14 cellular contexts compared by ENCODE assay signal in genomic region chr19:35987571-35987896, GRCh38. TPM values are rescaled to one million over a fixed set of nuclear protein-coding genes. Genes with fewer than 3 reads are reported as not detected.
DNase-seq lines count a peak whose midpoint lies in the region; ATAC-seq and TF ChIP-seq lines count a peak whose summit lies in the region.
"Had no signal": no experiment of that assay in that cellular context is flagged by ENCODE, and none has a peak within 500 bp of the region (broad histone marks: within the 10 kb centered on the region; RNA-seq: fewer than 3 reads in every experiment).

No MANE protein-coding gene starts in this region.

- no peak for TF ChIP-seq POLR2A in suprapubic skin (IDR thresholded peaks at IDR 0.05)

- H3K4me3 ChIP-seq in left ventricle myocardium inferior (peak overlapping the region; percentile 52), SK-N-MC (peak overlapping the region; percentile 68), iPS-20b (ENCODE audit: low read length) (peak overlapping the region; percentile 53; the same call in 1 of the 2 replicates), suprapubic skin (peak overlapping the region; percentile 43)
- H3K4me3 ChIP-seq: mucosa of descending colon had no signal

- no peaks in the 10 kb centered on the region for H3K9me3 ChIP-seq in left ventricle myocardium inferior (replicated peaks)
- H3K9me3 ChIP-seq in SK-N-MC (ENCODE audit: low read depth, low read length) = no peaks in the 10 kb centered on the region
- no peaks in the 10 kb centered on the region for H3K9me3 ChIP-seq in iPS-20b (ENCODE audit: insufficient read depth, low read depth, low read length)
- no peaks in the 10 kb centered on the region for H3K9me3 ChIP-seq in suprapubic skin
- H3K9me3 ChIP-seq: ascending aorta, mucosa of descending colon, upper lobe of right lung had no signal

- TF ChIP-seq CTCF in left ventricle myocardium inferior (IDR thresholded peaks at IDR 0.05; ENCODE audit: borderline replicate concordance) (no peak), suprapubic skin (IDR thresholded peaks at IDR 0.05) (no peak)

- H3K36me3 ChIP-seq in left ventricle myocardium inferior (no peaks in the 10 kb centered on the region), SK-N-MC (ENCODE audit: insufficient read depth, low read length) (no peaks in the 10 kb centered on the region), iPS-20b (ENCODE audit: insufficient read depth, low read depth, low read length) (no peaks in the 10 kb centered on the region), suprapubic skin (no peaks in the 10 kb centered on the region)
- H3K36me3 ChIP-seq: ascending aorta, upper lobe of right lung had no signal

- ATAC-seq in Right ventricle myocardium inferior (no peak), GM21717 (IDR thresholded peaks at IDR 0.05; ENCODE audit: unreplicated experiment) (no peak)

- H3K27me3 ChIP-seq in left ventricle myocardium inferior (ENCODE audit: low read depth) = peaks cover 62% of the 10 kb centered on the region
- H3K27me3 ChIP-seq in iPS-20b (ENCODE audit: insufficient read depth, low read length) = peaks cover 54% of the 10 kb centered on the region
- peaks cover 51% of the 10 kb centered on the region for H3K27me3 ChIP-seq in suprapubic skin
- H3K27me3 ChIP-seq: ascending aorta had no signal

- H3K4me1 ChIP-seq in left ventricle myocardium inferior (peaks cover 11% of the 10 kb centered on the region), iPS-20b (ENCODE audit: insufficient read depth, low read length) (no peaks in the 10 kb centered on the region), suprapubic skin (peaks cover 9% of the 10 kb centered on the region)
- H3K4me1 ChIP-seq: upper lobe of right lung had no signal

- no peak for DNase-seq in left ventricle myocardium inferior
- DNase-seq in Right ventricle myocardium inferior (ENCODE audit: missing footprints) = no peak
- DNase-seq in SK-N-MC (ENCODE audit: low read depth, low spot score) = no peak
- DNase-seq in suprapubic skin (ENCODE audit: low spot score in 2 of 2) = no peak
- no peak for DNase-seq in foreskin melanocyte
- DNase-seq in cerebellar cortex (ENCODE audit: low spot score) = no peak
- DNase-seq: activated T-cell treated with anti-CD3 and anti-CD28 coated beads for 4 hours, NCI-H2107, upper lobe of right lung had no signal

- intact Hi-C loops in left ventricle myocardium inferior (cut with micrococcal nuclease) = no loop called here
- intact Hi-C loops in Right ventricle myocardium inferior (cut with DNase I) = no loop called here

- TF ChIP-seq EP300 in suprapubic skin (IDR thresholded peaks at IDR 0.05) = no peak

- H3K27ac ChIP-seq in left ventricle myocardium inferior (replicated peaks) (no peak overlapping the region), SK-N-MC (no peak overlapping the region), iPS-20b (ENCODE audit: low read length) (no peak overlapping the region), suprapubic skin (no peak overlapping the region)
- H3K27ac ChIP-seq: ascending aorta, upper lobe of right lung had no signal

- 36% methylated on average over 8 of the region's 8 CpGs for WGBS in suprapubic skin

- H3K9ac ChIP-seq in SK-N-MC (ENCODE audit: insufficient read length) = no peak overlapping the region
- no peak overlapping the region for H3K9ac ChIP-seq in iPS-20b (ENCODE audit: low read depth, low read length)

RNA-seq across cellular contexts. Expression of gene SDHAF1, which starts 7.5 kb away (rescaled TPM):
- 10.3 TPM for total RNA-seq in left ventricle myocardium inferior
- total RNA-seq in Right ventricle myocardium inferior = 9.7 TPM
- total RNA-seq in suprapubic skin = 10 to 100 TPM; 21.6 to 29.6 (median 27.5) TPM

RNA-seq across cellular contexts. Expression of gene SYNE4, which starts 21.1 kb away (rescaled TPM):
- total RNA-seq in left ventricle myocardium inferior = 0.58 TPM
- 0.35 TPM for total RNA-seq in Right ventricle myocardium inferior
- total RNA-seq in suprapubic skin = 1 to 10 TPM in 3 of 4 donors, under 1 TPM in 1; 0.42 to 3.0 (median 1.8) TPM
- total RNA-seq: ascending aorta, skeletal muscle tissue had no signal

RNA-seq across cellular contexts. Expression of gene ALKBH6, which starts 26.5 kb away (rescaled TPM):
- total RNA-seq in left ventricle myocardium inferior (11.8 TPM), Right ventricle myocardium inferior (12.1 TPM), suprapubic skin (10 to 100 TPM; 21.1 to 33.2 (median 24.9) TPM)

RNA-seq across cellular contexts. Expression of gene CLIP3, which starts 45.1 kb away (rescaled TPM):
- 5.4 TPM for total RNA-seq in left ventricle myocardium inferior
- 3.6 TPM for total RNA-seq in Right ventricle myocardium inferior
- 1 to 10 TPM; 2.2 to 3.0 (median 2.7) TPM for total RNA-seq in suprapubic skin

RNA-seq across cellular contexts. Expression of gene LRFN3, which starts 51.4 kb away (rescaled TPM):
- total RNA-seq in left ventricle myocardium inferior = 7.1 TPM
- total RNA-seq in Right ventricle myocardium inferior = 8.4 TPM
- 10 to 100 TPM; 10.9 to 18.3 (median 12.8) TPM for total RNA-seq in suprapubic skin
